ENCODE assay signal across 8 cellular contexts in genomic region chr1:32892368-32893197, GRCh38. TPM values are rescaled to one million over a fixed set of nuclear protein-coding genes. Genes with fewer than 3 reads are reported as not detected.
A peak's percentile ranks its signal among the peaks of the same experiment; 100 is the strongest.
DNase-seq lines count a peak whose midpoint lies in the region; TF ChIP-seq lines count a peak whose summit lies in the region.

No MANE protein-coding gene starts in this region.

- H3K27ac ChIP-seq in muscle layer of colon (ENCODE audit: low read depth, low read length) (no peak overlapping the region), testis (no peak overlapping the region)

- intact Hi-C loops in testis (cut with DNase I; ENCODE audit: low total_unique reads) = no loop called here

- POLR2A ChIA-PET in HEK293T (lab: Yijun Ruan, JAX) = no interaction called here

- no peaks in the 10 kb centered on the region for H3K9me3 ChIP-seq in muscle layer of colon (ENCODE audit: low read length)
- H3K9me3 ChIP-seq in testis = no peaks in the 10 kb centered on the region

- DNase-seq in C1 segment of cervical spinal cord (lab: John Stamatoyannopoulos, UW) = peak in 11 of 14 donors; percentile 25 to 76 (median 47)
- DNase-seq in HEK293T (ENCODE audit: extremely low spot score) = peak; percentile 91
- peak; percentile 47 to 58 for DNase-seq in activated CD4-positive, alpha-beta T cell treated with anti-CD3 and anti-CD28 coated beads, Interleukin-2, amount 50 U/mL, for 48 hours
- DNase-seq in erythroblast (lab: John Stamatoyannopoulos, UW) = peak; percentile 54 to 61
- peak; percentile 61 for DNase-seq in testis
- DNase-seq in Kasumi-1 (lab: John Stamatoyannopoulos, UW) = no peak
- DNase-seq in HuH-7.5 (ENCODE audit: low spot score) = no peak

- peak; percentile 14 to 54 (median 52) for TF ChIP-seq CTCF in testis (IDR thresholded peaks at IDR 0.05)

- H3K27me3 ChIP-seq in muscle layer of colon (ENCODE audit: control insufficient read depth in 1 of 2, insufficient read depth in 2 of 2, low read length in 2 of 2) (peaks cover 26 to 34% of the 10 kb centered on the region in 2 donors), testis (no peaks in the 10 kb centered on the region)

- no peaks in the 10 kb centered on the region for H3K4me1 ChIP-seq in muscle layer of colon (ENCODE audit: insufficient read depth, low read length)
- H3K4me1 ChIP-seq in testis = peaks cover 7% of the 10 kb centered on the region

- peak overlapping the region; percentile 29 to 35 for H3K4me3 ChIP-seq in muscle layer of colon (ENCODE audit: low read depth in 1 of 2, low read length in 2 of 2)
- peak overlapping the region; percentile 48 to 63 for H3K4me3 ChIP-seq in testis

- no peaks in the 10 kb centered on the region for H3K36me3 ChIP-seq in muscle layer of colon (ENCODE audit: insufficient read depth, low read length)
- no peaks in the 10 kb centered on the region for H3K36me3 ChIP-seq in testis (ENCODE audit: low read depth, missing control alignments)

- H3K9ac ChIP-seq in muscle layer of colon (ENCODE audit: low read length) = no peak overlapping the region

- CTCF ChIA-PET in HEK293T (lab: Yijun Ruan, JAX) = interaction anchor here (0.5 to 1.8 kb wide), 14 partner anchors 9 to 1095 kb away, joined by 3 to 10 read pairs (median 3); no protein-coding TSS in a partner anchor

- no peak for TF ChIP-seq POLR2A in erythroblast (IDR thresholded peaks at IDR 0.05; ENCODE audit: low read length)
- no peak for TF ChIP-seq POLR2A in testis (IDR thresholded peaks at IDR 0.05)

- WGBS in testis, 2 donors = 17 to 22% methylated on average over 32 to 49 of the region's 49 CpGs

TF ChIP-seq in HEK293T, 16 proteins besides CTCF, POLR2A, EP300 and RAD21:
- TF ChIP-seq BHLHE40 (IDR thresholded peaks at IDR 0.05; ENCODE audit: borderline replicate concordance) (no peak), L3MBTL2 (conservative IDR thresholded peaks at IDR 0.05) (peak; percentile 55)

RNA-seq across cellular contexts. Expression of gene HPCA, which starts 6.3 kb away (rescaled TPM):
- total RNA-seq in testis = 1 to 10 TPM; 1.7 to 6.1 TPM
- 8.8 TPM for polyA plus RNA-seq in testis (ENCODE audit: insufficient read depth, low read depth, low replicate concordance)

RNA-seq across cellular contexts. Expression of gene TMEM54, which starts 8.6 kb away (rescaled TPM):
- total RNA-seq in testis = 10 to 100 TPM; 18.7 to 24.0 TPM
- polyA plus RNA-seq in testis (ENCODE audit: insufficient read depth, low read depth, low replicate concordance) = 23.0 TPM

RNA-seq across cellular contexts. Expression of gene FNDC5, which starts 21.9 kb away (rescaled TPM):
- total RNA-seq in testis = 10 to 100 TPM in 1 of 2 donors, 1 to 10 TPM in 1; 9.4 to 16.3 TPM
- 11.3 TPM for polyA plus RNA-seq in testis (ENCODE audit: insufficient read depth, low read depth, low replicate concordance)

Comparison
In these comparisons a context has a peak if more than half of its experiments do, and no peak if none do; other contexts are left out.
1. DNase-seq: peak in C1 segment of cervical spinal cord (11 of 14), HEK293T (single experiment), activated CD4-positive, alpha-beta T cell treated with anti-CD3 and anti-CD28 coated beads, Interleukin-2, amount 50 U/mL, for 48 hours (2 of 2), erythroblast (2 of 2) and testis (single experiment); none in Kasumi-1 (0 of 2) and HuH-7.5 (single experiment).